ENCODE assay signal across 8 cellular contexts in genomic region chr15:68298882-68299381, GRCh38.
DNase-seq lines count a peak whose midpoint lies in the region; ATAC-seq and TF ChIP-seq lines count a peak whose summit lies in the region.

No MANE protein-coding gene starts in this region.

- peak overlapping the region; percentile 74 for H3K4me2 ChIP-seq in DOHH2 (ENCODE audit: low read length)

- H3K79me2 ChIP-seq in DOHH2 (ENCODE audit: control insufficient read depth, low read length): peaks cover 20% of the 10 kb centered on the region

- H3K9me3 ChIP-seq in DOHH2 (ENCODE audit: control insufficient read depth, insufficient read depth, low read length): no peaks in the 10 kb centered on the region
- no peaks in the 10 kb centered on the region for H3K9me3 ChIP-seq in adipocyte (ENCODE audit: control insufficient read depth, low read length)
- H3K9me3 ChIP-seq in muscle layer of duodenum (ENCODE audit: control insufficient read depth in 1 of 2, low read length in 2 of 2): no peaks in the 10 kb centered on the region

- H3F3A ChIP-seq in DOHH2 (ENCODE audit: control insufficient read depth, insufficient read depth): peaks cover 9% of the 10 kb centered on the region; the same call in 1 of the 2 replicates

- no peaks in the 10 kb centered on the region for H3K27me3 ChIP-seq in DOHH2 (ENCODE audit: control insufficient read depth, low read length)
- H3K27me3 ChIP-seq in adipocyte (replicated peaks; ENCODE audit: control insufficient read depth, insufficient read depth, low read length): no peaks in the 10 kb centered on the region
- no peaks in the 10 kb centered on the region for H3K27me3 ChIP-seq in muscle layer of duodenum (ENCODE audit: low read depth, low read length)

- H3K36me3 ChIP-seq in DOHH2 (ENCODE audit: control insufficient read depth, low read length): peaks cover 23% of the 10 kb centered on the region
- peaks cover 5% of the 10 kb centered on the region for H3K36me3 ChIP-seq in adipocyte (ENCODE audit: control insufficient read depth, insufficient read depth, low read length, severe bottlenecking)
- peaks cover 0 to 3% of the 10 kb centered on the region in 2 donors for H3K36me3 ChIP-seq in muscle layer of duodenum (ENCODE audit: control insufficient read depth in 1 of 2, insufficient read depth in 2 of 2, low read length in 2 of 2)

- no peak for TF ChIP-seq CTCF in DOHH2 (IDR thresholded peaks at IDR 0.05; ENCODE audit: low read depth, low read length, poor library complexity, severe bottlenecking)

- peaks cover 61% of the 10 kb centered on the region for H3K4me1 ChIP-seq in DOHH2 (ENCODE audit: control insufficient read depth, low read length)
- peaks cover 46% of the 10 kb centered on the region for H3K4me1 ChIP-seq in adipocyte (ENCODE audit: control insufficient read depth, insufficient read depth, low read length)
- peaks cover 6 to 38% of the 10 kb centered on the region in 2 donors for H3K4me1 ChIP-seq in muscle layer of duodenum (ENCODE audit: control insufficient read depth in 1 of 2, insufficient read depth in 2 of 2, low read length in 2 of 2)

- H3K9ac ChIP-seq in adipocyte (ENCODE audit: low read length): peak overlapping the region; percentile 68

- peak overlapping the region; percentile 70 for H3K27ac ChIP-seq in DOHH2 (ENCODE audit: low read depth, low read length)
- peak overlapping the region; percentile 42 for H3K27ac ChIP-seq in muscle layer of duodenum (ENCODE audit: low read length)

- H3K4me3 ChIP-seq in DOHH2 (ENCODE audit: low read length) (peak overlapping the region; percentile 63), adipocyte (ENCODE audit: low read length) (peak overlapping the region; percentile 72), muscle layer of duodenum (ENCODE audit: low read depth in 1 of 2, low read length in 2 of 2) (peak overlapping the region; percentile 41 to 54)

- no peaks in the 10 kb centered on the region for H4K20me1 ChIP-seq in DOHH2 (ENCODE audit: control insufficient read depth, insufficient read depth, low read depth, low read length)

- DNase-seq in adipocyte (ENCODE audit: low read depth) (peak; percentile 44), DMS114 treated with DMSO at 0.1 percent for 48 hours (lab: John Stamatoyannopoulos, UW; ENCODE audit: unreplicated experiment) (no peak), anterior cingulate cortex (lab: John Stamatoyannopoulos, UW) (no peak), kidney tubule cell (ENCODE audit: low spot score) (no peak)

- peak; percentile 74 for ATAC-seq in GM19438 (IDR thresholded peaks at IDR 0.05; ENCODE audit: low read depth, unreplicated experiment)
- peak; percentile 83 for ATAC-seq in HG03460 (IDR thresholded peaks at IDR 0.05; ENCODE audit: unreplicated experiment)

- no peaks in the 10 kb centered on the region for H3K9me2 ChIP-seq in DOHH2 (replicated peaks; ENCODE audit: control insufficient read depth, low read length)
